ENCODE assay signal across 23 cellular contexts in the genomic region with DNA sequence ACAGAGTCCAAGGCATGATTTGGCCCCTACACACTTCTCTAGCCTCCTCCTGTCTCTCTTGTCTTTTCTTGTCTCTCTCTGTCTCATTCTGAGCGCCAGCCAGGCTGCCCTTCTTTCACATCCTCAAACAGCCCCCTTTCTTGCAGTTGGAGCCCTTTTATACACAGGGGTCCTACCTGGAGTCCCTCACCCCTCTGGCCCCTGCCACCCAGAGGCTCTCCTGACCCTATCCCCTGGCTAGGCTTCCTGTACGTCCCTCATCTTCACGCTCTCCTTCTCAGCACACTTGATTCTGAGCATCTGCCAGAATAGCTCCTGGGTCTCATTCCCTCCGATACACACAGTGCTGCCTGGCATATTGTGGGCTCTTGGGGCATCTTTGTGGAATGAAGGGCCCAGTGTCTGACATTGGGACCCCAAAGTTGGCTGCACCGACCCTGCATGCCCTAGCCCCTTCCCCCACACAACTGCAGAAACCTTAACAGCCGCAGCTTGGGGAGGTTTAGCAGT.
"Had no signal": no experiment of that assay in that cellular context is flagged by ENCODE, and none has a peak within 500 bp of the region (broad histone marks: within the 10 kb centered on the region; RNA-seq: fewer than 3 reads in every experiment).

No MANE protein-coding gene starts in this region.

- H3K4me3 ChIP-seq: colonic mucosa, esophagus muscularis mucosa, lower lobe of right lung, mucosa of descending colon, stomach, testis, tibial nerve, upper lobe of left lung had no signal

- H2AFZ ChIP-seq: parathyroid adenoma had no signal

- H3K9me3 ChIP-seq: colonic mucosa, esophagus muscularis mucosa, lower lobe of right lung, mucosa of descending colon, stomach, testis, tibial nerve, upper lobe of left lung had no signal

- H3K9me3 Mint-ChIP-seq: mesothelial cell of epicardium; natural killer cell treated with Interleukin-12 subunit alpha and Interleukin-12 subunit beta and Interleukin-15 and Interleukin-18, amount 100 ng/mL, for 72 hours; neural crest cell; stimulated activated effector memory CD8-positive, alpha-beta T cell treated with anti-CD3 and anti-CD28 coated beads, Interleukin-12 subunit alpha, Interleukin-12 subunit beta, amount 100 ng/mL, for 72 hours had no signal

- ATAC-seq: foreskin keratinocyte; left ventricle myocardium superior; lower lobe of right lung; mucosa of descending colon; natural killer cell treated with Interleukin-12 subunit alpha and Interleukin-12 subunit beta and Interleukin-15 and Interleukin-18, amount 100 ng/mL, for 72 hours; sciatic nerve; stimulated activated effector memory CD8-positive, alpha-beta T cell treated with anti-CD3 and anti-CD28 coated beads, Interleukin-12 subunit alpha, Interleukin-12 subunit beta, amount 100 ng/mL, for 72 hours had no signal

- H3K4me1 Mint-ChIP-seq: naive B cell; stimulated activated effector memory CD8-positive, alpha-beta T cell treated with anti-CD3 and anti-CD28 coated beads, Interleukin-12 subunit alpha, Interleukin-12 subunit beta, amount 100 ng/mL, for 72 hours had no signal

- H3K36me3 Mint-ChIP-seq: mesothelial cell of epicardium; naive B cell; natural killer cell treated with Interleukin-12 subunit alpha and Interleukin-12 subunit beta and Interleukin-15 and Interleukin-18, amount 100 ng/mL, for 72 hours; stimulated activated effector memory CD8-positive, alpha-beta T cell treated with anti-CD3 and anti-CD28 coated beads, Interleukin-12 subunit alpha, Interleukin-12 subunit beta, amount 100 ng/mL, for 72 hours had no signal

- DNase-seq: colonic mucosa; dermis blood vessel endothelial cell; effector memory CD4-positive, alpha-beta T cell; foreskin keratinocyte; left ventricle myocardium superior; lower lobe of right lung; mucosa of descending colon; naive B cell; stimulated activated CD4-positive, alpha-beta T cell treated with anti-CD3 and anti-CD28 coated beads, Interleukin-2, amount 100 ng/mL, for 24 hours; stimulated activated CD4-positive, alpha-beta T cell treated with anti-CD3 and anti-CD28 coated beads, Interleukin-4, amount 100 ng/mL, for 24 hours; stimulated activated naive CD4-positive, alpha-beta T cell treated with Interleukin-2 at 50 U/mL for 16 hours; stomach; testis; upper lobe of left lung had no signal

- H3K36me3 ChIP-seq: colonic mucosa, esophagus muscularis mucosa, lower lobe of right lung, stomach, tibial nerve, upper lobe of left lung had no signal

- H3K4me3 Mint-ChIP-seq: mesothelial cell of epicardium; naive B cell; natural killer cell treated with Interleukin-12 subunit alpha and Interleukin-12 subunit beta and Interleukin-15 and Interleukin-18, amount 100 ng/mL, for 72 hours; neural crest cell; stimulated activated effector memory CD8-positive, alpha-beta T cell treated with anti-CD3 and anti-CD28 coated beads, Interleukin-12 subunit alpha, Interleukin-12 subunit beta, amount 100 ng/mL, for 72 hours had no signal

- H3K9ac ChIP-seq: parathyroid adenoma had no signal

- H3K27ac Mint-ChIP-seq: mesothelial cell of epicardium; naive B cell; natural killer cell treated with Interleukin-12 subunit alpha and Interleukin-12 subunit beta and Interleukin-15 and Interleukin-18, amount 100 ng/mL, for 72 hours; progenitor cell of endocrine pancreas; stimulated activated effector memory CD8-positive, alpha-beta T cell treated with anti-CD3 and anti-CD28 coated beads, Interleukin-12 subunit alpha, Interleukin-12 subunit beta, amount 100 ng/mL, for 72 hours had no signal

- H3K27ac ChIP-seq: colonic mucosa, esophagus muscularis mucosa, foreskin keratinocyte, lower lobe of right lung, parathyroid adenoma, stomach, testis, tibial nerve had no signal

- H3K27me3 ChIP-seq: colonic mucosa, esophagus muscularis mucosa, stomach, testis, tibial nerve, upper lobe of left lung had no signal

- H3K4me1 ChIP-seq: colonic mucosa, foreskin keratinocyte, parathyroid adenoma had no signal
